Comparison of ENCODE assay signal across 8 cellular contexts in the genomic region with DNA sequence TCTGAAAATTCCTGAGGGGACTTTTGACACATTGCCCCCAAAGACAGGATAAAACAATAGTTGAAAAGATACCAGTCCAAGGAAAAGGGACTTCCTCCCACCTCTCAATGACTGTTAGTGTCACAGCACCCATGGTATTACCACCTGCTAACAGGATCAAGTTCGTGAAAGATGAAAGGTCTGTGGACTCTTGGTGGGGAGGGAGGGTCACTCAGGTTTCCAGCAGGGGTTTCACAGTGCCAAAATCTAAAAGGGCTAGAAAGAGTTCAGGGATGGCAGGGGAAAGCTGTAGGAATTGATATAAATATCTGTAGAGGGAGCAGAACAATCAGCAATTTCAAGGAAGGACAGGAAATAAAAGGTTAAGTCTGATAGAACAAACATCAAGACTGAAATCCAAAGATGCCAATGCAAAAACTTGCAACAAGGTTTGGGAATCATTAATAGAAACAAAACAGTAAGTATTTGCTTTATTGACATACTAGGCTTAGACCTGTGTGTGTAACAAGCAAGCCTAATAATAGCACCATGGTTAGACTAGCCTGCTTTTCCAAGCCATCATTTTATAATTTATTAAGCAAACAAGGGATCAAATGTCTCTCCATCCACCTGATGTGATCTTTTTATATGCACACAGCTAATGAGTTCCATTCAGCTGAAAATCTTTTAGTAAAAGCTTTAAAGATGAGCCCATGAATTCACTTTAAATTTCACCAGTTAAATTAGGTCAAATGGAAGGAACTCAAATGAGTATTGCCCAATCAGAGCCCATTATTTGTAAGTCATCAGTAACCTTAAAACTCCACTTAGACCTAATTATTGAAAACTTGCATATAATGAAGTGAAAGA. TPM values are rescaled to one million over a fixed set of nuclear protein-coding genes. Genes with fewer than 3 reads are reported as not detected.
A peak's percentile ranks its signal among the peaks of the same experiment; 100 is the strongest.
DNase-seq lines count a peak whose midpoint lies in the region; ATAC-seq and TF ChIP-seq lines count a peak whose summit lies in the region.

No MANE protein-coding gene starts in this region.

- H3K27ac Mint-ChIP-seq in MCF 10A (ENCODE audit: low read depth, unreplicated experiment) = peak overlapping the region; percentile 99

- peak overlapping the region; percentile 42; the same call in 1 of the 2 replicates for H3K27ac ChIP-seq in IMR-90 (ENCODE audit: insufficient read depth, low read length)

- ATAC-seq in IMR-90 (ENCODE audit: low read depth) (no peak), GM18505 (IDR thresholded peaks at IDR 0.05; ENCODE audit: unreplicated experiment) (no peak), HG02884 (IDR thresholded peaks at IDR 0.05; ENCODE audit: unreplicated experiment) (no peak)

- peaks cover 92% of the 10 kb centered on the region for H3K36me3 Mint-ChIP-seq in MCF 10A (ENCODE audit: insufficient read depth, unreplicated experiment)

- peak overlapping the region; percentile 45 for H3K9ac ChIP-seq in IMR-90 (ENCODE audit: low read depth, low read length)
- peak overlapping the region; percentile 86 for H3K9ac ChIP-seq in mucosa of stomach (ENCODE audit: low read length)

- peaks cover 6 to 25% of the 10 kb centered on the region in 2 experiments; a peak in 3 of 4 replicates for H3K79me1 ChIP-seq in IMR-90 (ENCODE audit: low read depth in 1 of 2, low read length in 2 of 2)

- no peaks in the 10 kb centered on the region for H3K9me3 ChIP-seq in IMR-90 (ENCODE audit: control insufficient read depth, insufficient read depth, low read length)
- H3K9me3 ChIP-seq in mucosa of stomach (ENCODE audit: control insufficient read depth, low read length) = no peaks in the 10 kb centered on the region

- H3K27me3 Mint-ChIP-seq in MCF 10A (ENCODE audit: insufficient read depth, unreplicated experiment) = no peaks in the 10 kb centered on the region

- H4K20me1 ChIP-seq in IMR-90 (ENCODE audit: insufficient read depth, low read length) = peaks cover 86% of the 10 kb centered on the region

- H2AFZ ChIP-seq in IMR-90 (replicated peaks; ENCODE audit: low read length, poor library complexity) = no peak overlapping the region

- no peak overlapping the region for H2BK120ac ChIP-seq in IMR-90 (ENCODE audit: low read depth, low read length)

- BruUV-seq in IMR-90 (replicated peaks; lab: Mats Ljungman, UMichigan) = no TSS peak
- BruUV-seq in MCF 10A (replicated peaks; lab: Mats Ljungman, UMichigan) = no TSS peak

- no peak overlapping the region for H4K5ac ChIP-seq in IMR-90 (ENCODE audit: low read depth, low read length)

- dilution Hi-C loops in IMR-90 (cut with HindIII; ENCODE audit: low sequenced_read_pairs, unreplicated experiment) = no loop called here

- no peak overlapping the region for H2BK20ac ChIP-seq in IMR-90 (ENCODE audit: low read depth, low read length)

- peaks cover 9% of the 10 kb centered on the region for H3K9me1 ChIP-seq in IMR-90 (ENCODE audit: insufficient read depth, low read length)

- H3K18ac ChIP-seq in IMR-90 (ENCODE audit: low read depth, low read length) = peak overlapping the region; percentile 17; the same call in 1 of the 2 replicates

- H3K14ac ChIP-seq in IMR-90 (replicated peaks; ENCODE audit: low read depth, low read length) = peak overlapping the region; percentile 58; the same call in 1 of the 2 replicates

- no peak overlapping the region for H3K4ac ChIP-seq in IMR-90 (ENCODE audit: low read depth, low read length)

- H4K8ac ChIP-seq in IMR-90 (ENCODE audit: low read depth in 2 of 2, low read length in 2 of 2) = no peak overlapping the region

- peak overlapping the region; percentile 60; the same call in 1 of the 2 replicates for H3K23ac ChIP-seq in IMR-90 (ENCODE audit: low read depth, low read length)

- in situ Hi-C loops in IMR-90 (cut with MboI; ENCODE audit: low sequenced_read_pairs) = loop anchor here (5.0 kb wide), 1 partner anchor 37 kb away; no protein-coding TSS in a partner anchor

- no peak overlapping the region for H4K91ac ChIP-seq in IMR-90 (ENCODE audit: insufficient read depth, low read depth, low read length)

- peaks cover 55% of the 10 kb centered on the region for H3K36me3 ChIP-seq in IMR-90 (ENCODE audit: control insufficient read depth, insufficient read depth, low read length)
- H3K36me3 ChIP-seq in mucosa of stomach (ENCODE audit: control insufficient read depth, insufficient read depth, low read length) = peaks cover 10% of the 10 kb centered on the region

- no peak for TF ChIP-seq RAD21 in IMR-90 (IDR thresholded peaks at IDR 0.05; ENCODE audit: low read length)

- H2AK9ac ChIP-seq in IMR-90 (replicated peaks; ENCODE audit: low read depth, low read length, poor library complexity) = no peak overlapping the region

- TF ChIP-seq CTCF in AG10803 (conservative IDR thresholded peaks at IDR 0.05; ENCODE audit: low read length) (no peak), IMR-90 (conservative IDR thresholded peaks at IDR 0.05; ENCODE audit: low read depth, low read length) (no peak), MCF 10A (IDR thresholded peaks at IDR 0.05; ENCODE audit: unreplicated experiment) (no peak)

- peaks cover 12% of the 10 kb centered on the region for H3K4me1 ChIP-seq in IMR-90 (ENCODE audit: control insufficient read depth, insufficient read depth, low read length)
- peaks cover 38% of the 10 kb centered on the region for H3K4me1 ChIP-seq in mucosa of stomach (ENCODE audit: control insufficient read depth, insufficient read depth, low read length)

- POLR2A ChIA-PET in IMR-90 (lab: Charles Lee; ENCODE audit: unreplicated experiment) (interaction anchor here (0.6 to 1.7 kb wide), 3 partner anchors 14 to 373 kb away, joined by 4 to 10 read pairs (median 4); no protein-coding TSS in a partner anchor), MCF 10A (lab: Yijun Ruan, JAX) (interaction anchor here (0.7 to 27.7 kb wide), 15 partner anchors 17 to 1460 kb away, joined by 3 to 1801 read pairs (median 5); partner anchors contain the start of genes ADAMTSL4, ENSA, GOLPH3L and MINDY1)

- peaks cover 30% of the 10 kb centered on the region for H3K4me1 Mint-ChIP-seq in MCF 10A (ENCODE audit: insufficient read depth, unreplicated experiment)

- peak overlapping the region; percentile 49 for H2BK5ac ChIP-seq in IMR-90 (ENCODE audit: low read depth, low read length, poor library complexity, severe bottlenecking)

- H3K9me3 Mint-ChIP-seq in MCF 10A (ENCODE audit: unreplicated experiment) = no peaks in the 10 kb centered on the region

- peak; percentile 46 for DNase-seq in AG10803 (ENCODE audit: low read depth)
- DNase-seq in IMR-90 = peak; percentile 23
- DNase-seq in MCF 10A (ENCODE audit: unreplicated experiment) = peak; percentile 38
- no peak for DNase-seq in SW480 (ENCODE audit: low spot score)
- DNase-seq in NCI-H1930 (lab: John Stamatoyannopoulos, UW) = no peak

- H3K56ac ChIP-seq in IMR-90 (ENCODE audit: extremely low read depth, insufficient read depth, low read length) = no peak overlapping the region

- H2BK15ac ChIP-seq in IMR-90 (ENCODE audit: low read depth, low read length) = no peak overlapping the region

- H3K27me3 ChIP-seq in IMR-90 (ENCODE audit: control insufficient read depth, insufficient read depth, low read length) = no peaks in the 10 kb centered on the region
- H3K27me3 ChIP-seq in mucosa of stomach (ENCODE audit: control insufficient read depth, insufficient read depth, low read length) = no peaks in the 10 kb centered on the region

- CTCF ChIA-PET in IMR-90 (lab: Yijun Ruan, JAX) (no interaction called here), MCF 10A (lab: Yijun Ruan, JAX) (interaction anchor here (0.6 to 12.7 kb wide), 8 partner anchors 14 to 352 kb away, joined by 3 to 245 read pairs (median 3); no protein-coding TSS in a partner anchor)

- H3K4me2 ChIP-seq in IMR-90 (ENCODE audit: low read depth, low read length) = peak overlapping the region; percentile 99

- TF ChIP-seq POLR2A in IMR-90 (IDR thresholded peaks at IDR 0.05; ENCODE audit: low read depth, low read length) = peak; percentile 44
- TF ChIP-seq POLR2A in GM18505 (IDR thresholded peaks at IDR 0.05; ENCODE audit: borderline replicate concordance, extremely low read depth, insufficient read depth, insufficient read length) = no peak

- peak overlapping the region; percentile 99 for H3K4me3 Mint-ChIP-seq in MCF 10A (ENCODE audit: unreplicated experiment)

- H2AK5ac ChIP-seq in IMR-90 (ENCODE audit: low read depth, low read length) = no peak overlapping the region

- no CpG with 5 or more reads among the region's 1 CpG for WGBS in IMR-90 (ENCODE audit: extremely low coverage in 2 of 2, insufficient read length in 1 of 2), 2 experiments

- intact Hi-C loops in IMR-90 (cut with micrococcal nuclease) (no loop called here), MCF 10A (cut with micrococcal nuclease) (loop anchor here (5.0 kb wide), 1 partner anchor 122 kb away; the partner anchor contains the start of gene GOLPH3L)

- H3K4me3 ChIP-seq in AG10803 (ENCODE audit: low read length) (peak overlapping the region; percentile 99), IMR-90 (ENCODE audit: insufficient read depth, low read depth, low read length) (peak overlapping the region; percentile 93), mucosa of stomach (ENCODE audit: low read length) (peak overlapping the region; percentile 96)

TF ChIP-seq in IMR-90, 13 proteins besides CTCF, POLR2A, EP300 and RAD21 (continues in another document):
- TF ChIP-seq FOS (IDR thresholded peaks at IDR 0.05; ENCODE audit: low read depth, low read length) (no peak), NFE2L2 (IDR thresholded peaks at IDR 0.05; ENCODE audit: low read depth, low read length) (no peak), MXI1 (IDR thresholded peaks at IDR 0.05; ENCODE audit: borderline replicate concordance, low read depth, low read length) (no peak), CEBPB (IDR thresholded peaks at IDR 0.05; ENCODE audit: low read depth, low read length) (peak; percentile 90)

RNA-seq across cellular contexts. Expression of gene MCL1, which starts 3.7 kb away (rescaled TPM):
- total RNA-seq in IMR-90 (2012; rRNA removed) (142 and 212 TPM in 2 replicates), MCF 10A (2022) (497 and 624 TPM in 2 replicates)
- 79.5 and 88.4 TPM in 2 replicates for polyA plus RNA-seq in IMR-90 (2012; rRNA removed)
- polyA plus RNA-seq in IMR-90 (2012; cell fraction: cytosol; rRNA removed) = 32.7 and 42.7 TPM in 2 replicates
- 327 and 737 TPM in 2 replicates for polyA plus RNA-seq in IMR-90 (2012; cell fraction: nucleus; rRNA removed; ENCODE audit: low replicate concordance)

RNA-seq across cellular contexts. Expression of gene ADAMTSL4, which starts 26.5 kb away (rescaled TPM):
- total RNA-seq in IMR-90 (2012; rRNA removed) (0.54 and 0.56 TPM in 2 replicates), MCF 10A (2022) (9.6 and 13.3 TPM in 2 replicates)
- 11.3 and 12.2 TPM in 2 replicates for polyA plus RNA-seq in IMR-90 (2012; rRNA removed)
- polyA plus RNA-seq in IMR-90 (2012; cell fraction: cytosol; rRNA removed) = 7.9 and 11.9 TPM in 2 replicates
- 44.4 and 63.5 TPM in 2 replicates for polyA plus RNA-seq in IMR-90 (2012; cell fraction: nucleus; rRNA removed; ENCODE audit: low replicate concordance)

RNA-seq across cellular contexts. Expression of gene ENSA, which starts 53.7 kb away (rescaled TPM):
- 53.2 and 62.8 TPM in 2 replicates for total RNA-seq in IMR-90 (2012; rRNA removed)
- 89.4 and 96.5 TPM in 2 replicates for polyA plus RNA-seq in IMR-90 (2012; rRNA removed)
- polyA plus RNA-seq in IMR-90 (2012; cell fraction: cytosol; rRNA removed) = 15.3 and 27.8 TPM in 2 replicates
- polyA plus RNA-seq in IMR-90 (2012; cell fraction: nucleus; rRNA removed; ENCODE audit: low replicate concordance) = 6.4 and 30.3 TPM in 2 replicates
- total RNA-seq in MCF 10A (2022) = 261 and 294 TPM in 2 replicates

Comparison
In these comparisons a context has a peak if more than half of its experiments do, and no peak if none do; other contexts are left out.
1. DNase-seq: peak in AG10803 (single experiment), IMR-90 (single experiment) and MCF 10A (single experiment); none in SW480 (single experiment) and NCI-H1930 (0 of 2).
2. Peak in every context shown above with its lines, with median percentiles within 50 percentile points of each other: H3K4me3 ChIP-seq.